1 cellular context compared by ENCODE assay signal in genomic region chr15:90954712-90955671, GRCh38.
A peak's percentile ranks its signal among the peaks of the same experiment; 100 is the strongest.
TF ChIP-seq lines count a peak whose summit lies in the region.

Gene RCCD1 (plus strand): TSS chr15:90954884. CDS start chr15:90956735, 1,851 bp downstream.

TF ChIP-seq in HepG2, 621 proteins besides CTCF, POLR2A, EP300 and RAD21 (continued from another document and continues in another):
- TF ChIP-seq ELF4 (CRISPR knock-in tag; IDR thresholded peaks at IDR 0.05; ENCODE audit: borderline replicate concordance) (no peak), BCL3 (CRISPR knock-in tag; IDR thresholded peaks at IDR 0.05) (peak; percentile 46; the same call in 1 of the 2 replicates), ZNF777 (CRISPR knock-in tag; IDR thresholded peaks at IDR 0.05) (peak; percentile 26; the same call in 1 of the 2 replicates), NR3C1 (CRISPR knock-in tag; IDR thresholded peaks at IDR 0.05) (no peak), ZNF891 (CRISPR knock-in tag; IDR thresholded peaks at IDR 0.05) (peak; percentile 80), SNRNP70 (IDR thresholded peaks at IDR 0.05; ENCODE audit: low read depth, low read length) (no peak), EEA1 (CRISPR knock-in tag; IDR thresholded peaks at IDR 0.05; ENCODE audit: borderline replicate concordance) (no peak), FLYWCH1 (CRISPR knock-in tag; IDR thresholded peaks at IDR 0.05) (no peak), ZBTB2 (CRISPR knock-in tag; IDR thresholded peaks at IDR 0.05; ENCODE audit: low read depth) (no peak), PAXIP1 (CRISPR knock-in tag; conservative IDR thresholded peaks at IDR 0.05) (no peak), IKZF4 (CRISPR knock-in tag; IDR thresholded peaks at IDR 0.05; ENCODE audit: borderline replicate concordance, low read depth, not compliant biosample characterization) (peak; percentile 47), KDM5A (IDR thresholded peaks at IDR 0.05; ENCODE audit: borderline replicate concordance, low read length) (peak; percentile 59; the same call in 1 of the 2 replicates), TFE3 (CRISPR knock-in tag; IDR thresholded peaks at IDR 0.05) (peak; percentile 73), POLR2AphosphoS5 (IDR thresholded peaks at IDR 0.05; ENCODE audit: low read depth, low read length) (peak; percentile 84), GMEB2 (CRISPR knock-in tag; IDR thresholded peaks at IDR 0.05; ENCODE audit: low read depth) (no peak), REST (IDR thresholded peaks at IDR 0.05; ENCODE audit: borderline replicate concordance in 1 of 2, low read depth in 1 of 2, low read length in 2 of 2) (0 out of 4 replicates have a peak, but pooled peaks of 1 of the 2 experiments have one; percentile 20), ATF3 (CRISPR knock-in tag; IDR thresholded peaks at IDR 0.05) (0 out of 2 replicates have a peak, but pooled peaks have one; percentile 22), ZFP36L1 (CRISPR knock-in tag; IDR thresholded peaks at IDR 0.05) (peak; percentile 93), ZFP37 (CRISPR knock-in tag; IDR thresholded peaks at IDR 0.05; ENCODE audit: borderline replicate concordance) (no peak; the same call in 1 of the 2 replicates), XRCC5 (optimal IDR thresholded peaks at IDR 0.05; ENCODE audit: low read length) (peak; percentile 38), CREB1 (IDR thresholded peaks at IDR 0.05) (peak; percentile 59; the same call in 1 of the 2 replicates), CREB1 (CRISPR knock-in tag; IDR thresholded peaks at IDR 0.05) (0 out of 2 replicates have a peak, but pooled peaks have one; percentile 14), ZNF124 (CRISPR knock-in tag; IDR thresholded peaks at IDR 0.05) (peak; percentile 54), SKIL (CRISPR knock-in tag; IDR thresholded peaks at IDR 0.05; ENCODE audit: borderline replicate concordance) (no peak), PBX2 (CRISPR knock-in tag; IDR thresholded peaks at IDR 0.05) (no peak), NPAS2 (CRISPR knock-in tag; IDR thresholded peaks at IDR 0.05; ENCODE audit: borderline replicate concordance) (no peak), ZNF558 (CRISPR knock-in tag; IDR thresholded peaks at IDR 0.05; ENCODE audit: borderline replicate concordance) (peak; percentile 75; the same call in 1 of the 2 replicates), ATF7 (IDR thresholded peaks at IDR 0.05) (peak; percentile 41; the same call in 1 of the 2 replicates), ATF7 (CRISPR knock-in tag; IDR thresholded peaks at IDR 0.05) (peak; percentile 90), SIN3B (IDR thresholded peaks at IDR 0.05; ENCODE audit: low read length) (peak; percentile 96), KMT2A (CRISPR knock-in tag; IDR thresholded peaks at IDR 0.05) (peak; percentile 29; the same call in 1 of the 2 replicates), SMAD3 (CRISPR knock-in tag; IDR thresholded peaks at IDR 0.05) (no peak), MYC (CRISPR knock-in tag; IDR thresholded peaks at IDR 0.05; ENCODE audit: borderline replicate concordance) (peak; percentile 94), PREB (CRISPR knock-in tag; IDR thresholded peaks at IDR 0.05) (no peak), CREBL2 (CRISPR knock-in tag; IDR thresholded peaks at IDR 0.05; ENCODE audit: borderline replicate concordance) (no peak), ZBTB37 (CRISPR knock-in tag; IDR thresholded peaks at IDR 0.05) (no peak)
